In the genomic region with DNA sequence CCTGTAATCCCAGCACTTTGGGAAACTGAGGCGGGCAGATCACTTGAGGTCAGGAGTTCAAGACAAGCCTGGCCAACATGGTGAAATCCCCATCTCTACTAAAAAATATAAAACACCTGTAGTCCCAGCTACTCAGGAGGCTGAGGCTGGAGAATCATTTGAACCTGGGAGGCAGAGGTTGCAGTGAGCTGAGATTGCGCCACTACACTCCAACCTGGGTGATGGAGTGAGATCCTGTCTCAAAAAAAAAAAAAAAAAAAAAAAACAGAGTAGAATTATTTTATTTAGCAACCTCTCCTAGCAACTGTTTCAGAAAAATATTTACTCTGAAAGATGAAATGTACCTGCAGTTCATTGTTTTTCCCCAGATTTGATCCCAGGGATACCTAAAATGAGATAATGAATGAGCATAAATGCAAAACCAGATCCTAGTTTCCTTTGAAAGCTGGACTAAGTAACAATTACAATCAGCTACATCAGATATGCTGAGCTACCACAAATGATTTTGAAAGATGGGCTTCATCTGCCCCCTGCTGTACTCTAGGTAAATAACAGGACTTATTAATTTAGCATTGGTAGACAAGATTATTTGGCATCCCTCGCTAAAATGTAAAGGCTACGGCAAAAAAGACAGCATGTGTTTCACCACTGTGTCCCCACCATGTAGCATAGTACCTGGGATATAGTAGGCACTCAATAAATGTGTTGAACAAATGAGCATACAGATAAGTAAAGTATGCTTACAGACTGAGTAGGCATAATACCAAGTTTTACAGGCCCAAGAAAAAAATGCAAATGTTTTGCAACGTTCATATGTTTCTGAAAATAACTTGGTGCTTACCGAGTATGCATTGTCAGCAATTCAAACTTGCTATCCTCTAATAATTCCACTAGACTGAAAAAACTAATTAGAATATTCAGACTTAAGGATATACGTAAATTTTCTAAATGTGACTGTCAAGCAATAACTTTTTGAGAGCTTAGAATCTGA, we compare ENCODE assay signal across 8 cellular contexts.
DNase-seq lines count a peak whose midpoint lies in the region; ATAC-seq and TF ChIP-seq lines count a peak whose summit lies in the region.

No MANE protein-coding gene starts in this region.

- H2AFZ ChIP-seq in PC-3 (ENCODE audit: low read length) (no peak overlapping the region), mammary epithelial cell (ENCODE audit: low read depth, low read length) (no peak overlapping the region)

- no peaks in the 10 kb centered on the region for H3F3A ChIP-seq in PC-3 (ENCODE audit: low read length, unreplicated experiment)

- no peaks in the 10 kb centered on the region for H3K36me3 Mint-ChIP-seq in activated naive CD4-positive, alpha-beta T cell treated with anti-CD3 and anti-CD28 coated beads for 36 hours (ENCODE audit: low read depth)

- TF ChIP-seq CTCF in PC-3 (conservative IDR thresholded peaks at IDR 0.05; ENCODE audit: low read depth, low read length) (peak; percentile 80), mammary epithelial cell (conservative IDR thresholded peaks at IDR 0.05 in 1 of 2, IDR thresholded peaks at IDR 0.05 in 1 of 2; ENCODE audit: extremely low read depth in 1 of 2, insufficient read depth in 1 of 2, low read depth in 1 of 2, low read length in 2 of 2) (peak; percentile 56 to 65), tibial artery (IDR thresholded peaks at IDR 0.05) (peak; percentile 59 to 95)

- no peaks in the 10 kb centered on the region for H3K27me3 Mint-ChIP-seq in activated naive CD4-positive, alpha-beta T cell treated with anti-CD3 and anti-CD28 coated beads for 36 hours (ENCODE audit: low read depth)

- H3K4me1 ChIP-seq in PC-3 (ENCODE audit: insufficient read depth, low read length) (no peaks in the 10 kb centered on the region), mammary epithelial cell (ENCODE audit: insufficient read depth, low read length) (no peaks in the 10 kb centered on the region), tibial artery (no peaks in the 10 kb centered on the region)

- CTCF ChIA-PET in activated naive CD4-positive, alpha-beta T cell treated with anti-CD3 and anti-CD28 coated beads for 36 hours (lab: Charles Lee): interaction anchor here (0.6 to 1.8 kb wide), 16 partner anchors 15 to 534 kb away, joined by 3 to 6 read pairs (median 3); no protein-coding TSS in a partner anchor
- CTCF ChIA-PET in PC-3 (lab: Charles Lee): interaction anchor here (0.6 to 1.3 kb wide), 11 partner anchors 52 to 397 kb away, joined by 3 to 22 read pairs (median 5); no protein-coding TSS in a partner anchor
- CTCF ChIA-PET in mammary epithelial cell (lab: Charles Lee; ENCODE audit: low non-redundant PET): interaction anchor here (0.6 to 1.3 kb wide), 11 partner anchors 13 to 465 kb away, joined by 3 to 53 read pairs (median 5); a partner anchor contains a TSS

- intact Hi-C loops in activated naive CD4-positive, alpha-beta T cell treated with anti-CD3 and anti-CD28 coated beads for 36 hours (cut with micrococcal nuclease): loop anchor here (1.0 to 2.0 kb wide), 6 partner anchors 159 to 878 kb away; a partner anchor contains a TSS
- intact Hi-C loops in PC-3 (cut with micrococcal nuclease) (loop anchor here (1.0 to 10.0 kb wide), 4 partner anchors 160 to 880 kb away; no protein-coding TSS in a partner anchor), mammary epithelial cell (cut with micrococcal nuclease) (loop anchor here (1.0 to 10.0 kb wide), 10 partner anchors 35 to 877 kb away; a partner anchor contains a TSS), tibial artery (cut with DNase I; ENCODE audit: low total_unique reads) (loop anchor here (5.0 kb wide), 1 partner anchor 292 kb away; no protein-coding TSS in a partner anchor)

- H3K79me2 ChIP-seq in PC-3 (ENCODE audit: low read length) (no peaks in the 10 kb centered on the region), mammary epithelial cell (ENCODE audit: insufficient read depth, low read length) (no peaks in the 10 kb centered on the region)

- H3K4me3 ChIP-seq in PC-3 (ENCODE audit: low read length): no peak overlapping the region
- no peak overlapping the region for H3K4me3 ChIP-seq in mammary epithelial cell (replicated peaks in 1 of 3; ENCODE audit: insufficient read depth in 1 of 3, low read depth in 2 of 3, low read length in 3 of 3)
- no peak overlapping the region for H3K4me3 ChIP-seq in tibial artery

- dilution Hi-C loops in mammary epithelial cell (cut with HindIII; ENCODE audit: low sequenced_read_pairs): no loop called here

- in situ Hi-C loops in mammary epithelial cell (cut with MboI; ENCODE audit: low sequenced_read_pairs in 2 of 2): loop anchor here (5.0 to 25.0 kb wide), 2 partner anchors 292 to 887 kb away; no protein-coding TSS in a partner anchor

- no peak overlapping the region for H3K9ac ChIP-seq in PC-3 (ENCODE audit: low read length)
- no peak overlapping the region for H3K9ac ChIP-seq in mammary epithelial cell (ENCODE audit: insufficient read depth, low read length)

- H3K9me3 ChIP-seq in PC-3 (ENCODE audit: low read length): no peaks in the 10 kb centered on the region
- H3K9me3 ChIP-seq in mammary epithelial cell (replicated peaks; ENCODE audit: insufficient read depth, low read length): no peaks in the 10 kb centered on the region
- H3K9me3 ChIP-seq in tibial artery: no peaks in the 10 kb centered on the region

- no peaks in the 10 kb centered on the region for H3K9me2 ChIP-seq in PC-3 (replicated peaks; ENCODE audit: low read length)

- POLR2A ChIA-PET in PC-3 (lab: Charles Lee; ENCODE audit: unreplicated experiment): interaction anchor here (0.6 to 0.7 kb wide), 3 partner anchors 38 to 198 kb away, joined by 3 to 5 read pairs (median 4); a partner anchor contains a TSS

- WGBS in mammary epithelial cell (ENCODE audit: low coverage, missing lambda C conversion rate): 59% methylated on average over 7 of the region's 7 CpGs

- H3K4me1 Mint-ChIP-seq in activated naive CD4-positive, alpha-beta T cell treated with anti-CD3 and anti-CD28 coated beads for 36 hours (ENCODE audit: low read depth): peaks cover 2% of the 10 kb centered on the region

- BruUV-seq in PC-3 (replicated peaks; lab: Mats Ljungman, UMichigan) (no TSS peak), mammary epithelial cell (replicated peaks; lab: Mats Ljungman, UMichigan) (no TSS peak)

- peak; percentile 67 for ATAC-seq in PC-3

- no peak overlapping the region for H3K27ac Mint-ChIP-seq in activated naive CD4-positive, alpha-beta T cell treated with anti-CD3 and anti-CD28 coated beads for 36 hours

- no peaks in the 10 kb centered on the region for H3K9me3 Mint-ChIP-seq in activated naive CD4-positive, alpha-beta T cell treated with anti-CD3 and anti-CD28 coated beads for 36 hours

- H4K20me1 ChIP-seq in PC-3 (ENCODE audit: low read length): no peaks in the 10 kb centered on the region
- no peaks in the 10 kb centered on the region for H4K20me1 ChIP-seq in mammary epithelial cell (ENCODE audit: insufficient read depth, low read length)

- no peaks in the 10 kb centered on the region for H3K27me3 ChIP-seq in PC-3 (ENCODE audit: low read length)
- no peaks in the 10 kb centered on the region for H3K27me3 ChIP-seq in mammary epithelial cell (ENCODE audit: insufficient read depth, low read length)
- H3K27me3 ChIP-seq in tibial artery: no peaks in the 10 kb centered on the region

- H3K36me3 ChIP-seq in PC-3 (ENCODE audit: low read depth, low read length) (no peaks in the 10 kb centered on the region), mammary epithelial cell (ENCODE audit: insufficient read depth, low read length) (no peaks in the 10 kb centered on the region), tibial artery (no peaks in the 10 kb centered on the region)

- DNase-seq in activated naive CD4-positive, alpha-beta T cell treated with anti-CD3 and anti-CD28 coated beads for 36 hours: peak; percentile 53
- no peak for DNase-seq in activated naive CD4-positive, alpha-beta T cell treated with anti-CD3 and anti-CD28 coated beads, Interleukin-2, amount 50 U/mL, for 16 hours
- DNase-seq in LHCN-M2 (ENCODE audit: low read depth): peak; percentile 70
- DNase-seq in PC-3: peak; percentile 83
- peak; percentile 58 for DNase-seq in mammary epithelial cell
- DNase-seq in kidney tubule cell (ENCODE audit: low spot score): peak; percentile 80
- no peak for DNase-seq in tibial artery
- no peak for DNase-seq in T-helper 9 cell

- H3K4me2 ChIP-seq in PC-3 (ENCODE audit: low read length) (no peak overlapping the region), mammary epithelial cell (ENCODE audit: insufficient read depth, low read depth, low read length) (no peak overlapping the region)

- H3K27ac ChIP-seq in PC-3 (ENCODE audit: low read length): no peak overlapping the region
- H3K27ac ChIP-seq in mammary epithelial cell (ENCODE audit: insufficient read depth, low read depth, low read length): no peak overlapping the region
- no peak overlapping the region for H3K27ac ChIP-seq in tibial artery

- H3K4me3 Mint-ChIP-seq in activated naive CD4-positive, alpha-beta T cell treated with anti-CD3 and anti-CD28 coated beads for 36 hours: no peak overlapping the region

Comparison
In these comparisons a context has a peak if more than half of its experiments do, and no peak if none do; other contexts are left out.
1. DNase-seq: peak in activated naive CD4-positive, alpha-beta T cell treated with anti-CD3 and anti-CD28 coated beads for 36 hours (single experiment), LHCN-M2 (single experiment), PC-3 (single experiment), mammary epithelial cell (single experiment) and kidney tubule cell (single experiment); none in activated naive CD4-positive, alpha-beta T cell treated with anti-CD3 and anti-CD28 coated beads, Interleukin-2, amount 50 U/mL, for 16 hours (single experiment), tibial artery (0 of 2) and T-helper 9 cell (single experiment).
2. Peak in every context shown above with its lines, with median percentiles within 50 percentile points of each other: CTCF ChIP-seq.